10 cellular contexts compared by ENCODE assay signal in genomic region chr7:5862764-5863163, GRCh38. TPM values are rescaled to one million over a fixed set of nuclear protein-coding genes. Genes with fewer than 3 reads are reported as not detected.
"Had no signal": no experiment of that assay in that cellular context is flagged by ENCODE, and none has a peak within 500 bp of the region (broad histone marks: within the 10 kb centered on the region; RNA-seq: fewer than 3 reads in every experiment).

No MANE protein-coding gene starts in this region.

RNA-seq across cellular contexts. Expression of gene OCM, which starts 17.8 kb away (rescaled TPM):
- total RNA-seq: activated B cell treated with CpG ODN at 0.5 μM for 24 hours; activated CD4-positive, alpha-beta memory T cell treated with anti-CD3 and anti-CD28 coated beads for 36 hours; activated CD4-positive, alpha-beta T cell treated with anti-CD3 and anti-CD28 coated beads for 36 hours; activated CD4-positive, alpha-beta T cell treated with anti-CD3 and anti-CD28 coated beads, Interleukin-2, amount 10 ng/mL, durations not matched to agents 24 days and 14 days; activated CD8-positive, alpha-beta memory T cell treated with anti-CD3 and anti-CD28 coated beads for 36 hours; activated CD8-positive, alpha-beta memory T cell treated with anti-CD3 and anti-CD28 coated beads, Interleukin-2, amount 10 ng/mL, durations not matched to agents 7 days and 5 days; activated CD8-positive, alpha-beta T cell treated with anti-CD3 and anti-CD28 coated beads for 36 hours; activated CD8-positive, alpha-beta T cell treated with anti-CD3 and anti-CD28 coated beads, Interleukin-2, amount 10 ng/mL, durations not matched to agents 7 days and 5 days; T-helper 2 cell treated with Interferon-gamma antibody and Interleukin-4, amounts not matched to agents 100 ng/mL and 5 ng/mL, for 36 hours; WTC11 had no signal
